Comparison of ENCODE assay signal across 8 cellular contexts in the genomic region with DNA sequence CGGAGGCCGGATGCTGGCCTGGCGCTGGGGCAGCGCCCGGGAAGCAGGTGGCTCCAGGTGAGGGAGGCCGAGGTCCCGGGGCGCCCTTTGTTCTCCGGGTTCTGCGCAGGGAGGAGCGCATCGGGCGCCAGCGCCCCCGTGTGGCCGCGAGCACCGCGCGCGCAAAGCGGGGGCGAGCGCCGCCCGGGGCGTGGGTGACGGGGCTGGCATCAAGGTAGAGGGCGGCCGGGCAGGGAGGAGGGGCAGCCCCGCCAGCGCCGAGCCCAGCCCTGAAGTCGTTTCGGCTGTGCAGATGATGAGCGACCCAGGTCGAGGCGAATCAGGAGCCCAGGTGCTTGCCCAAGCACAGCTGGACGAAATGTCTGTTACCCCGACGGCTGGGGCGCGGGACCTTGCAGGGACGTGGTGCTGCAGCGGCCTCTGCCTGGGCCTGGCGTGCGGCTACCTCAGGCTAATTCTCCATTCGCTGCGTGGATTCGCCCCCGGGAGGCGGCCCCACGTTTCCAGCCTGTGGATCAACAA. TPM values are rescaled to one million over a fixed set of nuclear protein-coding genes. Genes with fewer than 3 reads are reported as not detected.
DNase-seq lines count a peak whose midpoint lies in the region; ATAC-seq and TF ChIP-seq lines count a peak whose summit lies in the region.

No MANE protein-coding gene starts in this region.

- H3K27ac Mint-ChIP-seq in activated naive CD8-positive, alpha-beta T cell treated with anti-CD3 and anti-CD28 coated beads for 36 hours, result no peak overlapping the region
- no peak overlapping the region for H3K27ac Mint-ChIP-seq in CD8-positive, alpha-beta memory T cell

- TF ChIP-seq CTCF in LNCaP clone FGC (IDR thresholded peaks at IDR 0.05; ENCODE audit: control insufficient read depth, extremely low read depth, insufficient read depth) (peak; percentile 91), smooth muscle cell (IDR thresholded peaks at IDR 0.05; ENCODE audit: borderline replicate concordance, insufficient read depth, poor library complexity, severe bottlenecking) (peak; percentile 92)

- H3K27me3 ChIP-seq in iPS-15b (ENCODE audit: control insufficient read depth, insufficient read depth, low read length) (peaks cover 3% of the 10 kb centered on the region), smooth muscle cell (ENCODE audit: low read depth) (no peaks in the 10 kb centered on the region)
- H3K27me3 ChIP-seq in CD8-positive, alpha-beta memory T cell (ENCODE audit: insufficient read depth, low read length, poor library complexity, severe bottlenecking), result no peaks in the 10 kb centered on the region

- no peak overlapping the region for H3K27ac ChIP-seq in smooth muscle cell (ENCODE audit: low read depth)
- no peak overlapping the region for H3K27ac ChIP-seq in CD8-positive, alpha-beta memory T cell (ENCODE audit: low read depth, low read length)

- H3K4me3 ChIP-seq in LNCaP clone FGC (ENCODE audit: low read depth, low read length) (peak overlapping the region; percentile 29; the same call in 1 of the 2 replicates), iPS-15b (ENCODE audit: low read depth, low read length) (peak overlapping the region; percentile 38), smooth muscle cell (peak overlapping the region; percentile 57)
- no peak overlapping the region for H3K4me3 ChIP-seq in CD8-positive, alpha-beta memory T cell (ENCODE audit: low read length)

- peak overlapping the region; percentile 97 for H2AFZ ChIP-seq in smooth muscle cell (ENCODE audit: low read depth)

- H3K79me2 ChIP-seq in smooth muscle cell (ENCODE audit: low read depth), result no peaks in the 10 kb centered on the region

- H3K4me1 Mint-ChIP-seq in activated naive CD8-positive, alpha-beta T cell treated with anti-CD3 and anti-CD28 coated beads for 36 hours, result no peaks in the 10 kb centered on the region
- peaks cover 0 to 3% (median 2%) of the 10 kb centered on the region in 3 donors for H3K4me1 Mint-ChIP-seq in CD8-positive, alpha-beta memory T cell

- WGBS in smooth muscle cell (ENCODE audit: low lambda C conversion rate), result 32% methylated on average over 42 of the region's 53 CpGs

- H3K9me3 ChIP-seq in iPS-15b (ENCODE audit: control insufficient read depth, insufficient read depth, low read length) (no peaks in the 10 kb centered on the region), smooth muscle cell (replicated peaks; ENCODE audit: low read depth) (no peaks in the 10 kb centered on the region)
- H3K9me3 ChIP-seq in CD8-positive, alpha-beta memory T cell (ENCODE audit: low read length), result no peaks in the 10 kb centered on the region

- peak; percentile 71 for ATAC-seq in GM19452 (IDR thresholded peaks at IDR 0.05; ENCODE audit: unreplicated experiment)

- H3K27me3 Mint-ChIP-seq in activated naive CD8-positive, alpha-beta T cell treated with anti-CD3 and anti-CD28 coated beads for 36 hours, result peaks cover 46% of the 10 kb centered on the region
- peaks cover 7 to 37% of the 10 kb centered on the region in 2 donors for H3K27me3 Mint-ChIP-seq in CD8-positive, alpha-beta memory T cell

- CTCF ChIA-PET in CD8-positive, alpha-beta memory T cell (lab: Charles Lee), result interaction anchor here (1.3 kb wide), 1 partner anchor 91 kb away, joined by 3 read pairs; no protein-coding TSS in a partner anchor

- peak overlapping the region; percentile 99 for H3K4me2 ChIP-seq in smooth muscle cell

- no peaks in the 10 kb centered on the region for H3K36me3 ChIP-seq in iPS-15b (ENCODE audit: control insufficient read depth, insufficient read depth, low read length)
- H3K36me3 ChIP-seq in smooth muscle cell (ENCODE audit: low read depth), result no peaks in the 10 kb centered on the region
- no peaks in the 10 kb centered on the region for H3K36me3 ChIP-seq in CD8-positive, alpha-beta memory T cell (ENCODE audit: insufficient read depth, low read length)

- no peaks in the 10 kb centered on the region for H3K36me3 Mint-ChIP-seq in activated naive CD8-positive, alpha-beta T cell treated with anti-CD3 and anti-CD28 coated beads for 36 hours
- no peaks in the 10 kb centered on the region for H3K36me3 Mint-ChIP-seq in CD8-positive, alpha-beta memory T cell

- peaks cover 21% of the 10 kb centered on the region for H3F3A ChIP-seq in smooth muscle cell (ENCODE audit: low read depth)

- POLR2A ChIA-PET in CD8-positive, alpha-beta memory T cell (lab: Charles Lee), result no interaction called here

- no peak overlapping the region for H3K9ac ChIP-seq in iPS-15b (ENCODE audit: low read depth, low read length)
- H3K9ac ChIP-seq in smooth muscle cell (ENCODE audit: low read depth), result no peak overlapping the region

- DNase-seq in CD1c-positive myeloid dendritic cell (ENCODE audit: extremely low spot score) (peak; percentile 34), LNCaP clone FGC (ENCODE audit: low read depth) (no peak), smooth muscle cell (lab: John Stamatoyannopoulos, UW; ENCODE audit: unreplicated experiment) (no peak), cortex of kidney (lab: John Stamatoyannopoulos, UW) (no peak)
- peak; percentile 38 for DNase-seq in activated naive CD8-positive, alpha-beta T cell treated with anti-CD3 and anti-CD28 coated beads for 36 hours
- no peak for DNase-seq in CD8-positive, alpha-beta memory T cell

- no peaks in the 10 kb centered on the region for H3K9me3 Mint-ChIP-seq in activated naive CD8-positive, alpha-beta T cell treated with anti-CD3 and anti-CD28 coated beads for 36 hours
- peaks cover 0 to 5% (median 0%) of the 10 kb centered on the region in 5 donors for H3K9me3 Mint-ChIP-seq in CD8-positive, alpha-beta memory T cell

- no peaks in the 10 kb centered on the region for H4K20me1 ChIP-seq in smooth muscle cell (ENCODE audit: low read depth)

- H3K4me1 ChIP-seq in iPS-15b (ENCODE audit: control insufficient read depth, insufficient read depth, low read length) (no peaks in the 10 kb centered on the region), smooth muscle cell (ENCODE audit: low read depth) (no peaks in the 10 kb centered on the region)
- no peaks in the 10 kb centered on the region for H3K4me1 ChIP-seq in CD8-positive, alpha-beta memory T cell (ENCODE audit: insufficient read depth, low read length)

- no peak overlapping the region for H3K4me3 Mint-ChIP-seq in activated naive CD8-positive, alpha-beta T cell treated with anti-CD3 and anti-CD28 coated beads for 36 hours
- no peak overlapping the region for H3K4me3 Mint-ChIP-seq in CD8-positive, alpha-beta memory T cell

RNA-seq across cellular contexts. Expression of a gene that starts 10.5 kb away (rescaled TPM):
- total RNA-seq in activated naive CD8-positive, alpha-beta T cell treated with anti-CD3 and anti-CD28 coated beads for 36 hours, result not detected
- 85.9 and 115 TPM in 2 replicates for total RNA-seq in smooth muscle cell
- 82.7 and 103 TPM in 2 replicates for polyA plus RNA-seq in smooth muscle cell
- under 1 TPM; 0.11 to 0.13 TPM for total RNA-seq in CD8-positive, alpha-beta memory T cell
- 1.3 TPM for polyA plus RNA-seq in CD8-positive, alpha-beta memory T cell

Comparison
In these comparisons a context has a peak if more than half of its experiments do, and no peak if none do; other contexts are left out.
1. DNase-seq: peak in CD1c-positive myeloid dendritic cell (single experiment) and activated naive CD8-positive, alpha-beta T cell treated with anti-CD3 and anti-CD28 coated beads for 36 hours (single experiment); none in LNCaP clone FGC (single experiment), smooth muscle cell (single experiment), CD8-positive, alpha-beta memory T cell (0 of 5) and cortex of kidney (single experiment).
2. RNA of a gene that starts 10.5 kb away (total RNA-seq): 85.9 to 115 TPM in smooth muscle cell; 0.11 to 0.13 TPM in CD8-positive, alpha-beta memory T cell and not detected in activated naive CD8-positive, alpha-beta T cell treated with anti-CD3 and anti-CD28 coated beads for 36 hours; every median in the first group is over 10 times any median in the second.